1 cellular context compared by ENCODE assay signal in the genomic region with DNA sequence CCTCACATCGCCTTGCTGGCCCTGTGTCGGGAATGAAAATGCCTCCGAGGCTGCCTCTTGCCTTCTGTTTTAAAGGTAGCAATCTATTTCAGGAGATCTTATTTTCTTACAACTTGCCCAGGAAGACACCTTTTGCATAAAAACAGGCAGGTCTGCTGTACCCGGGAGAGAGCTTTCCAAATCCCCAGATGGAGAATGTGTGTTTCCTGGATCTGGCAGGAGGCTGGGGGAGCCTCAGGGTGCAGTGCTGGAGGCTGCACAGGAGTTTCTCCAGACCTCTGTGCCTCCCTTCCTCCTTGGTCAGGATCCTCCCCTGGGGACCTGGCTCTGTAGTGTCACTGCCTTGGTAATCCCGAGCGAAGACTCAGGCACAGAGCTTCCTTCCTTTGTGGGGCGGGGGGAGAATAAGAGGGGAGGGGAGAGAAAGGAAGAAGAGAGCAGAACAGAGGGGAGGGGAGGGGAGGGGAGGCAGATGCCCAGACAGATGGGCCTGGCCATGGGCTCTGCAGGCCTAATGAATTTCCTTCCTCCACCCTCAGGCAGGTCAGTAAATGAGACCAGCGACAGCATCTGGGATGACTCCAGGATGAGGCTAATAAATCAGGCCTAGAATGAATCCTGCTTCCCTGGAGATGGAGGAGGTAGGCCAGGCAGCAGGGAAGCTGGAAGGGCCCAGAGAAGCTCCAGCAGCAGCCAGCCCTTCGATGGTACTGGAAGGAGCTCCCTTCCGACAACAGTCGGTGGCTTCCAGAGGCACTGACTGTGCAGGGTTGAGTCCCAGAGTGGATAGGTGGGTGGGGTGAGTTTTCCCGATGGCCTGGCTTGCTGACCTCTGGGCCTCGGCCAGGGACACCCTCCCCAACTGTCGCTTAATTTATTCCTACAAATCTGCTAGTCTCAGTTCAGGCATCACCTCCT.
TF ChIP-seq lines count a peak whose summit lies in the region.

No MANE protein-coding gene starts in this region.

TF ChIP-seq in WTC11, 78 proteins besides CTCF, POLR2A, EP300 and RAD21 (continued from another document):
- TF ChIP-seq, protein P1, sequence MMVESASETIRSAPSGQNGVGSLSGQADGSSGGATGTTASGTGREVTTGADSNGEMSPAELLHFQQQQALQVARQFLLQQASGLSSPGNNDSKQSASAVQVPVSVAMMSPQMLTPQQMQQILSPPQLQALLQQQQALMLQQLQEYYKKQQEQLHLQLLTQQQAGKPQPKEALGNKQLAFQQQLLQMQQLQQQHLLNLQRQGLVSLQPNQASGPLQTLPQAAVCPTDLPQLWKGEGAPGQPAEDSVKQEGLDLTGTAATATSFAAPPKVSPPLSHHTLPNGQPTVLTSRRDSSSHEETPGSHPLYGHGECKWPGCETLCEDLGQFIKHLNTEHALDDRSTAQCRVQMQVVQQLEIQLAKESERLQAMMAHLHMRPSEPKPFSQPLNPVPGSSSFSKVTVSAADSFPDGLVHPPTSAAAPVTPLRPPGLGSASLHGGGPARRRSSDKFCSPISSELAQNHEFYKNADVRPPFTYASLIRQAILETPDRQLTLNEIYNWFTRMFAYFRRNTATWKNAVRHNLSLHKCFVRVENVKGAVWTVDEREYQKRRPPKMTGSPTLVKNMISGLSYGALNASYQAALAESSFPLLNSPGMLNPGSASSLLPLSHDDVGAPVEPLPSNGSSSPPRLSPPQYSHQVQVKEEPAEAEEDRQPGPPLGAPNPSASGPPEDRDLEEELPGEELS (CRISPR knock-in tag; IDR thresholded peaks at IDR 0.05) = no peak
- TF ChIP-seq RORB (CRISPR knock-in tag; IDR thresholded peaks at IDR 0.05) (no peak), ESRRA (CRISPR knock-in tag; IDR thresholded peaks at IDR 0.05; ENCODE audit: borderline replicate concordance) (no peak), TCF7 (CRISPR knock-in tag; IDR thresholded peaks at IDR 0.05; ENCODE audit: low read depth) (no peak), NR2C2 (CRISPR knock-in tag; IDR thresholded peaks at IDR 0.05) (no peak), EMX1 (CRISPR knock-in tag; IDR thresholded peaks at IDR 0.05) (no peak), FOXJ3 (CRISPR knock-in tag; IDR thresholded peaks at IDR 0.05; ENCODE audit: borderline replicate concordance) (no peak), SP1 (CRISPR knock-in tag; conservative IDR thresholded peaks at IDR 0.05) (no peak), JAZF1 (CRISPR knock-in tag; IDR thresholded peaks at IDR 0.05) (no peak), ELF4 (CRISPR knock-in tag; IDR thresholded peaks at IDR 0.05; ENCODE audit: low read depth) (no peak)
- TF ChIP-seq, protein P2, sequence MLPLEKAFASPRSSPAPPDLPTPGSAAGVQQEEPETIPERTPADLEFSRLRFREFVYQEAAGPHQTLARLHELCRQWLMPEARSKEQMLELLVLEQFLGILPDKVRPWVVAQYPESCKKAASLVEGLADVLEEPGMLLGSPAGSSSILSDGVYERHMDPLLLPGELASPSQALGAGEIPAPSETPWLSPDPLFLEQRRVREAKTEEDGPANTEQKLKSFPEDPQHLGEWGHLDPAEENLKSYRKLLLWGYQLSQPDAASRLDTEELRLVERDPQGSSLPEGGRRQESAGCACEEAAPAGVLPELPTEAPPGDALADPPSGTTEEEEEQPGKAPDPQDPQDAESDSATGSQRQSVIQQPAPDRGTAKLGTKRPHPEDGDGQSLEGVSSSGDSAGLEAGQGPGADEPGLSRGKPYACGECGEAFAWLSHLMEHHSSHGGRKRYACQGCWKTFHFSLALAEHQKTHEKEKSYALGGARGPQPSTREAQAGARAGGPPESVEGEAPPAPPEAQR (CRISPR knock-in tag; IDR thresholded peaks at IDR 0.05) = no peak
- TF ChIP-seq, protein P3, sequence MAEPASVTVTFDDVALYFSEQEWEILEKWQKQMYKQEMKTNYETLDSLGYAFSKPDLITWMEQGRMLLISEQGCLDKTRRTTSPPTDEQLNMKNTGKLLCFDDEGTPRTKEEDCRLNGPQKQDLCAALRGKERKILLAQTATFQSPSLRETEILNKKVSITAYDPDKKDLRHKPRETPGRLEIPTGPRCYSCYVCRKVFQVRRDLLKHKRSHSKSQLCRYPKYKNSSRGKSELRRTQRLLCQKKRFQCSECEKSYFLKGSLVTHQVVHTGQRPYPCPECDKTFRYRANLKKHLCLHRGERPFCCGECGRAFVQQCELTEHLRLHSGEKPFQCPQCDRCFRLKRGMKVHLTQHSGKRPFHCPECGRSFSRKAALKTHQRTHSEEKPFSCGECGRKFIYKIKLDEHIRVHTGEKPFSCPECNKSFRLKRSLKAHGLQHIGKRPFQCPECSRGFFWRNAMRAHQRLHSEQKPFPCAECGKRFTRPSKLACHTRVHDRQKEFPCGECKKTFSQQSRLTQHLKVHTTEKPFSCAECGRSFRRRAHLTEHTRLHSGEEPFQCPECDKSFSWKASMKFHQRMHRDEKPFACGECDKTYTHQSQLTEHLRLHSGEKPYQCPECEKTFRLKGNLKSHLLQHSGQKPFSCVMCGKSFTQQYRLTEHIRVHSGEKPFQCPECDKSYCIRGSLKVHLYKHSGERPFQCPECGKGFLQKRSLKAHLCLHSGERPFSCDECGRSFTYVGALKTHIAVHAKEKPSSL (CRISPR knock-in tag; conservative IDR thresholded peaks at IDR 0.05) = no peak
- TF ChIP-seq, protein P4, sequence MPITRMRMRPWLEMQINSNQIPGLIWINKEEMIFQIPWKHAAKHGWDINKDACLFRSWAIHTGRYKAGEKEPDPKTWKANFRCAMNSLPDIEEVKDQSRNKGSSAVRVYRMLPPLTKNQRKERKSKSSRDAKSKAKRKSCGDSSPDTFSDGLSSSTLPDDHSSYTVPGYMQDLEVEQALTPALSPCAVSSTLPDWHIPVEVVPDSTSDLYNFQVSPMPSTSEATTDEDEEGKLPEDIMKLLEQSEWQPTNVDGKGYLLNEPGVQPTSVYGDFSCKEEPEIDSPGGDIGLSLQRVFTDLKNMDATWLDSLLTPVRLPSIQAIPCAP (CRISPR knock-in tag; IDR thresholded peaks at IDR 0.05) = no peak
- TF ChIP-seq, protein P5, sequence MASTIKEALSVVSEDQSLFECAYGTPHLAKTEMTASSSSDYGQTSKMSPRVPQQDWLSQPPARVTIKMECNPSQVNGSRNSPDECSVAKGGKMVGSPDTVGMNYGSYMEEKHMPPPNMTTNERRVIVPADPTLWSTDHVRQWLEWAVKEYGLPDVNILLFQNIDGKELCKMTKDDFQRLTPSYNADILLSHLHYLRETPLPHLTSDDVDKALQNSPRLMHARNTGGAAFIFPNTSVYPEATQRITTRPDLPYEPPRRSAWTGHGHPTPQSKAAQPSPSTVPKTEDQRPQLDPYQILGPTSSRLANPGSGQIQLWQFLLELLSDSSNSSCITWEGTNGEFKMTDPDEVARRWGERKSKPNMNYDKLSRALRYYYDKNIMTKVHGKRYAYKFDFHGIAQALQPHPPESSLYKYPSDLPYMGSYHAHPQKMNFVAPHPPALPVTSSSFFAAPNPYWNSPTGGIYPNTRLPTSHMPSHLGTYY (CRISPR knock-in tag; IDR thresholded peaks at IDR 0.05) = no peak
- TF ChIP-seq, protein P6, sequence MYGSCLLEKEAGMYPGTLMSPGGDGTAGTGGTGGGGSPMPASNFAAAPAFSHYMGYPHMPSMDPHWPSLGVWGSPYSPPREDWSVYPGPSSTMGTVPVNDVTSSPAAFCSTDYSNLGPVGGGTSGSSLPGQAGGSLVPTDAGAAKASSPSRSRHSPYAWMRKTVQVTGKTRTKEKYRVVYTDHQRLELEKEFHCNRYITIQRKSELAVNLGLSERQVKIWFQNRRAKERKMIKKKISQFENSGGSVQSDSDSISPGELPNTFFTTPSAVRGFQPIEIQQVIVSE (CRISPR knock-in tag; IDR thresholded peaks at IDR 0.05; ENCODE audit: borderline replicate concordance) = no peak
